ENCODE assay signal across 2 cellular contexts in genomic region chr7:1749351-1749863, GRCh38.
TF ChIP-seq lines count a peak whose summit lies in the region.

No MANE protein-coding gene starts in this region.

TF ChIP-seq in IMR-90, 13 proteins besides CTCF, POLR2A, EP300 and RAD21:
- TF ChIP-seq CEBPB (IDR thresholded peaks at IDR 0.05; ENCODE audit: low read depth, low read length): no peak
- TF ChIP-seq MAZ (IDR thresholded peaks at IDR 0.05; ENCODE audit: borderline replicate concordance, low read depth, low read length): no peak
- TF ChIP-seq NFE2L2 (IDR thresholded peaks at IDR 0.05; ENCODE audit: low read depth, low read length): no peak
- TF ChIP-seq ELK1 (IDR thresholded peaks at IDR 0.05; ENCODE audit: borderline replicate concordance, low read depth, low read length): no peak
- TF ChIP-seq CHD1 (IDR thresholded peaks at IDR 0.05; ENCODE audit: low read depth, low read length): no peak
- no peak for TF ChIP-seq MAFK (IDR thresholded peaks at IDR 0.05; ENCODE audit: low read depth, low read length)
- no peak for TF ChIP-seq USF2 (IDR thresholded peaks at IDR 0.05; ENCODE audit: low read depth, low read length)
- TF ChIP-seq BHLHE40 (IDR thresholded peaks at IDR 0.05; ENCODE audit: low read depth, low read length): no peak
- no peak for TF ChIP-seq MXI1 (IDR thresholded peaks at IDR 0.05; ENCODE audit: borderline replicate concordance, low read depth, low read length)
- no peak for TF ChIP-seq SMC3 (IDR thresholded peaks at IDR 0.05; ENCODE audit: low read depth, low read length)
- TF ChIP-seq RFX5 (IDR thresholded peaks at IDR 0.05; ENCODE audit: low read depth, low read length): no peak
- TF ChIP-seq RCOR1 (IDR thresholded peaks at IDR 0.05; ENCODE audit: insufficient replicate concordance, low read length): no peak
- no peak for TF ChIP-seq FOS (IDR thresholded peaks at IDR 0.05; ENCODE audit: low read depth, low read length)

TF ChIP-seq in H1, 55 proteins besides CTCF, POLR2A, EP300 and RAD21:
- TF ChIP-seq BCL11A (IDR thresholded peaks at IDR 0.05; ENCODE audit: low read depth in 2 of 2, low read length in 2 of 2) (no peak), SRF (IDR thresholded peaks at IDR 0.05; ENCODE audit: low read depth, low read length) (no peak), KDM4A (IDR thresholded peaks at IDR 0.05; ENCODE audit: low read depth, low read length, severe bottlenecking) (no peak), ZNF274 (IDR thresholded peaks at IDR 0.05; ENCODE audit: borderline replicate concordance, extremely low read depth, low read length) (no peak), CHD2 (IDR thresholded peaks at IDR 0.05; ENCODE audit: low read length) (no peak), SP1 (IDR thresholded peaks at IDR 0.05; ENCODE audit: low read depth, low read length) (no peak), YY1 (IDR thresholded peaks at IDR 0.05; ENCODE audit: low read depth, low read length) (no peak), CBX5 (IDR thresholded peaks at IDR 0.05; ENCODE audit: low read depth, low read length) (no peak), HDAC6 (IDR thresholded peaks at IDR 0.05; ENCODE audit: low read depth, low read length) (no peak), RXRA (IDR thresholded peaks at IDR 0.05; ENCODE audit: insufficient read depth, low read depth, low read length) (no peak), KDM5A (IDR thresholded peaks at IDR 0.05; ENCODE audit: low read length) (no peak), PHF8 (conservative IDR thresholded peaks at IDR 0.05; ENCODE audit: low read depth, low read length) (no peak)
